24 cellular contexts compared by ENCODE assay signal in the genomic region with DNA sequence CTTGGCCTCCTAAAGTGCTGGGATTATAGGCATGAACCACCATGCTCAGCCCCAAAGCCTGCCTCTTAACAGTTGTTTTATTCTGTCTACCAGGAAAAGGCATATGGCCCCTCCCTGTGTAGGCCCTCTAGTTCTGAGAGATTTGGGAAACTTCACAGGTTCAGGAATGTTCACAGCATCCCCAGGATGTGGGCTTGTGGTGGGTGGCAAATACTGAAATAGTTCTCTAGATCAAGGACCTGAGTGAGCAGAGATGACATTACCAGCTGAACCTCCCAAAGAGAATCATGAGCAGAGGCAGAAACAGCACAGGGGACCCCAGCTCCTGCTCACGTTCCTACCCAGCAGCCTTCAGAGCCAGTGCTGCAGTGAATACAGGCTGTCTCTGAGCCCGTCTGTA.
"Had no signal": no experiment of that assay in that cellular context is flagged by ENCODE, and none has a peak within 500 bp of the region (broad histone marks: within the 10 kb centered on the region; RNA-seq: fewer than 3 reads in every experiment).

No MANE protein-coding gene starts in this region.

- H3K27ac Mint-ChIP-seq: activated B cell treated with CpG ODN at 0.5 μM for 24 hours; activated CD4-positive, alpha-beta memory T cell treated with anti-CD3 and anti-CD28 coated beads, Interleukin-2, amount 10 ng/mL, durations not matched to agents 7 days and 5 days; activated naive CD8-positive, alpha-beta T cell treated with anti-CD3 and anti-CD28 coated beads, Interleukin-2, amount 10 ng/mL, durations not matched to agents 7 days and 5 days; activated T-helper 1 cell treated with anti-CD3 and anti-CD28 coated beads, Interleukin-12 subunit alpha, Interleukin-12 subunit beta, Interleukin-2, Interleukin-4 antibody, amounts not matched to agents 30 ng/mL and 10 ng/mL and 1 ng/mL, durations not matched to agents 14 hours and 24 hours and 36 hours; nephron progenitor cell; T-helper 1 cell treated with Interleukin-12 subunit alpha and Interleukin-12 subunit beta and Interleukin-4 antibody, amounts not matched to agents 30 μg/mL and 1 μg/mL, for 36 hours; type B pancreatic cell had no signal

- H3K27me3 ChIP-seq: body of pancreas, esophagus squamous epithelium, gastroesophageal sphincter, vagina had no signal

- H3K4me3 Mint-ChIP-seq: activated B cell treated with CpG ODN at 0.5 μM for 24 hours; activated CD4-positive, alpha-beta memory T cell treated with anti-CD3 and anti-CD28 coated beads, Interleukin-2, amount 10 ng/mL, durations not matched to agents 7 days and 5 days; activated naive CD8-positive, alpha-beta T cell treated with anti-CD3 and anti-CD28 coated beads, Interleukin-2, amount 10 ng/mL, durations not matched to agents 7 days and 5 days; activated T-helper 1 cell treated with anti-CD3 and anti-CD28 coated beads, Interleukin-12 subunit alpha, Interleukin-12 subunit beta, Interleukin-2, Interleukin-4 antibody, amounts not matched to agents 30 ng/mL and 10 ng/mL and 1 ng/mL, durations not matched to agents 14 hours and 24 hours and 36 hours; nephron progenitor cell; T-helper 1 cell treated with Interleukin-12 subunit alpha and Interleukin-12 subunit beta and Interleukin-4 antibody, amounts not matched to agents 30 μg/mL and 1 μg/mL, for 36 hours; type B pancreatic cell had no signal

- H3K9me3 ChIP-seq: body of pancreas, esophagus squamous epithelium, gastroesophageal sphincter, thoracic aorta, vagina had no signal

- H3K27ac ChIP-seq: body of pancreas, gastroesophageal sphincter, parathyroid adenoma, thoracic aorta, vagina had no signal

- H3K9me3 Mint-ChIP-seq: activated B cell treated with CpG ODN at 0.5 μM for 24 hours; activated CD4-positive, alpha-beta memory T cell treated with anti-CD3 and anti-CD28 coated beads, Interleukin-2, amount 10 ng/mL, durations not matched to agents 7 days and 5 days; activated naive CD8-positive, alpha-beta T cell treated with anti-CD3 and anti-CD28 coated beads, Interleukin-2, amount 10 ng/mL, durations not matched to agents 7 days and 5 days; activated T-helper 1 cell treated with anti-CD3 and anti-CD28 coated beads, Interleukin-12 subunit alpha, Interleukin-12 subunit beta, Interleukin-2, Interleukin-4 antibody, amounts not matched to agents 30 ng/mL and 10 ng/mL and 1 ng/mL, durations not matched to agents 14 hours and 24 hours and 36 hours; nephron progenitor cell; T-helper 1 cell treated with Interleukin-12 subunit alpha and Interleukin-12 subunit beta and Interleukin-4 antibody, amounts not matched to agents 30 μg/mL and 1 μg/mL, for 36 hours; type B pancreatic cell had no signal

- ATAC-seq: body of pancreas, gastroesophageal sphincter, sciatic nerve had no signal

- DNase-seq: activated B cell treated with CpG ODN at 0.5 μM for 24 hours; activated CD4-positive, alpha-beta memory T cell treated with anti-CD3 and anti-CD28 coated beads, Interleukin-2, amount 10 ng/mL, durations not matched to agents 7 days and 5 days; activated CD4-positive, alpha-beta T cell treated with anti-CD3 and anti-CD28 coated beads for 48 hours; activated gamma-delta T cell treated with Interleukin-2 at 50 U/mL for 16 hours; activated naive CD8-positive, alpha-beta T cell treated with anti-CD3 and anti-CD28 coated beads, Interleukin-2, amount 10 ng/mL, durations not matched to agents 7 days and 5 days; anterior cingulate cortex; body of pancreas; dermis blood vessel endothelial cell; effector CD8-positive, alpha-beta T cell; esophagus squamous epithelium; hypothalamus; midbrain; nephron progenitor cell; stimulated activated CD4-positive, alpha-beta T cell treated with anti-CD3 and anti-CD28 coated beads, Interleukin-2, amount 100 ng/mL, for 48 hours; stimulated activated CD8-positive, alpha-beta memory T cell treated with anti-CD3 and anti-CD28 coated beads, Interleukin-4, amount 100 ng/mL, for 48 hours; stimulated activated naive CD4-positive, alpha-beta T cell had no signal

- H3K4me3 ChIP-seq: body of pancreas, esophagus squamous epithelium, gastroesophageal sphincter, thoracic aorta, vagina had no signal

- H3K27me3 Mint-ChIP-seq: activated B cell treated with CpG ODN at 0.5 μM for 24 hours; activated CD4-positive, alpha-beta memory T cell treated with anti-CD3 and anti-CD28 coated beads, Interleukin-2, amount 10 ng/mL, durations not matched to agents 7 days and 5 days; activated naive CD8-positive, alpha-beta T cell treated with anti-CD3 and anti-CD28 coated beads, Interleukin-2, amount 10 ng/mL, durations not matched to agents 7 days and 5 days; type B pancreatic cell had no signal
